ENCODE assay signal across 15 cellular contexts in the genomic region with DNA sequence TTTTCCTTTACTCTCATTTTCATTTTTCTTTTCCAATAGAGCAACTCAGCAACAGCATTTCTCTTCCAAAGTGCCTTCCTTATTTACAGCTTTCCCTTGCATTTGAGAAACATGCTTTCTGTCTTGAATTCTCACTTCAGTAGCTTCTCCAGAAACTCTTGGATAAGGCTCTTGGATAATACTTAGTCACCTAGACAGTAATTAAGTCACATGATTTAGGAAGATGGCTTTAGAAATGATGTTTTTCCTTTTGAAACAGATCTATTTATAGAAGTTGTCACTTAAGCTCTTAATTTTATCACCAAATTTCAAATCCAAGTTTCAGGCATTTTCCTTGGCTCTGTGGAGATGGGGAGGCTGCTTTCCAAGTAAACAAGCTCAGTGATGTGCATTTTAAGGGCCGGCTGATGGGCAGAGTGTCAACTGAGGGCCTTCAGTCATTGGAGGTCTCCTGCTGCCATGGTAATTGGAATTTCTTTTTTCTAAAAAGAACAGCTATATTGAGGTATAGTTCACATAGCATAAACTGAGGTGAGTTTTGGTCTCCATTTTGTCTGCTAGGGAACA.
A peak's percentile ranks its signal among the peaks of the same experiment; 100 is the strongest.
DNase-seq lines count a peak whose midpoint lies in the region; ATAC-seq, FAIRE-seq and TF ChIP-seq lines count a peak whose summit lies in the region.
"Had no signal": no experiment of that assay in that cellular context is flagged by ENCODE, and none has a peak within 500 bp of the region (broad histone marks: within the 10 kb centered on the region; RNA-seq: fewer than 3 reads in every experiment).

No MANE protein-coding gene starts in this region.

- H2AFZ ChIP-seq in K562 (ENCODE audit: low read depth, low read length), result no peak overlapping the region

- in situ Hi-C loops in K562 (cut with MboI), result no loop called here

- H3K9me1 ChIP-seq in K562 (ENCODE audit: control insufficient read depth, insufficient read depth, low read length), result no peaks in the 10 kb centered on the region

- TF ChIP-seq POLR2A in heart left ventricle (IDR thresholded peaks at IDR 0.05), result no peak
- TF ChIP-seq POLR2A in K562 (conservative IDR thresholded peaks at IDR 0.05), result no peak

- intact Hi-C loops in left ventricle myocardium inferior (cut with micrococcal nuclease) (no loop called here), heart left ventricle (cut with DNase I) (loop anchor here in 1 of 10 donors (10.0 kb wide), 1 partner anchor 285 kb away; no protein-coding TSS in a partner anchor), K562 (cut with micrococcal nuclease) (no loop called here), lower lobe of right lung (cut with DNase I) (no loop called here)
- intact Hi-C loops in activated T-helper 1 cell treated with anti-CD3 and anti-CD28 coated beads, Interleukin-12 subunit alpha, Interleukin-12 subunit beta, Interleukin-2, Interleukin-4 antibody, amounts not matched to agents 30 ng/mL and 10 ng/mL and 1 ng/mL, durations not matched to agents 14 hours and 24 hours and 36 hours (cut with micrococcal nuclease), result no loop called here

- H3K36me3 ChIP-seq in left ventricle myocardium inferior (no peaks in the 10 kb centered on the region), heart left ventricle (no peaks in the 10 kb centered on the region), K562 (ENCODE audit: control insufficient read depth, insufficient read depth, low read length) (no peaks in the 10 kb centered on the region), lower lobe of right lung (no peaks in the 10 kb centered on the region)
- H3K36me3 ChIP-seq: BLaER1 treated with 17β-estradiol and CSF1 and Interleukin-3, amounts not matched to agents 10 nM and 100 nM had no signal

- H3K4me1 ChIP-seq in left ventricle myocardium inferior, result peaks cover 14% of the 10 kb centered on the region
- peaks cover 0 to 19% (median 12%) of the 10 kb centered on the region in 12 donors for H3K4me1 ChIP-seq in heart left ventricle
- H3K4me1 ChIP-seq in K562 (replicated peaks in 1 of 2; ENCODE audit: control insufficient read depth in 2 of 2, insufficient read depth in 2 of 2, low read length in 2 of 2), result no peaks in the 10 kb centered on the region
- no peaks in the 10 kb centered on the region for H3K4me1 ChIP-seq in lower lobe of right lung

- CTCF ChIA-PET in K562 (lab: Yijun Ruan, JAX; ENCODE audit: low intra/inter-chr PET ratio), result no interaction called here

- 14 to 46% (median 31%) methylated on average over 1 of the region's 1 CpG for WGBS in heart left ventricle, 4 donors
- 0% methylated on average over 1 of the region's 1 CpG for WGBS in K562 (ENCODE audit: insufficient coverage, low coverage, missing lambda C conversion rate)

- H3K4me3 ChIP-seq in left ventricle myocardium inferior (no peak overlapping the region), heart left ventricle (no peak overlapping the region), K562 (no peak overlapping the region), lower lobe of right lung (no peak overlapping the region)
- H3K4me3 ChIP-seq: BLaER1 treated with 17β-estradiol and CSF1 and Interleukin-3, amounts not matched to agents 10 nM and 100 nM had no signal

- POLR2A ChIA-PET in K562 (lab: Yijun Ruan, JAX), result no interaction called here

- H3K4me3 Mint-ChIP-seq in activated T-helper 1 cell treated with anti-CD3 and anti-CD28 coated beads, Interleukin-12 subunit alpha, Interleukin-12 subunit beta, Interleukin-2, Interleukin-4 antibody, amounts not matched to agents 30 ng/mL and 10 ng/mL and 1 ng/mL, durations not matched to agents 14 hours and 24 hours and 36 hours, result no peak overlapping the region

- no peak overlapping the region for H3K27ac Mint-ChIP-seq in activated T-helper 1 cell treated with anti-CD3 and anti-CD28 coated beads, Interleukin-12 subunit alpha, Interleukin-12 subunit beta, Interleukin-2, Interleukin-4 antibody, amounts not matched to agents 30 ng/mL and 10 ng/mL and 1 ng/mL, durations not matched to agents 14 hours and 24 hours and 36 hours

- no peaks in the 10 kb centered on the region for H3K27me3 Mint-ChIP-seq in activated T-helper 1 cell treated with anti-CD3 and anti-CD28 coated beads, Interleukin-12 subunit alpha, Interleukin-12 subunit beta, Interleukin-2, Interleukin-4 antibody, amounts not matched to agents 30 ng/mL and 10 ng/mL and 1 ng/mL, durations not matched to agents 14 hours and 24 hours and 36 hours (ENCODE audit: insufficient read depth)

- DNase-seq in left ventricle myocardium inferior (no peak), heart left ventricle (no peak), K562 (ENCODE audit: extremely low read depth in 1 of 4, low spot score in 3 of 4) (no peak), inferior parietal cortex (ENCODE audit: extremely low spot score) (peak; percentile 55), lower lobe of right lung (no peak)
- DNase-seq in activated T-helper 1 cell treated with anti-CD3 and anti-CD28 coated beads, Interleukin-12 subunit alpha, Interleukin-12 subunit beta, Interleukin-2, Interleukin-4 antibody, amounts not matched to agents 30 ng/mL and 10 ng/mL and 1 ng/mL, durations not matched to agents 14 hours and 24 hours and 36 hours (ENCODE audit: low spot score), result no peak
- DNase-seq: DMS 273 treated with DMSO at 0.1 percent for 48 hours, EL, HCEC 1CT, NCI-H1092 treated with DMSO at 0.1 percent for 48 hours, NCI-H1694 treated with DMSO at 0.1 percent for 48 hours had no signal

- no TSS peak for BruUV-seq in K562 (replicated peaks; lab: Mats Ljungman, UMichigan)

- TF ChIP-seq RAD21 in K562 (CRISPR knock-in tag; conservative IDR thresholded peaks at IDR 0.05 in 1 of 2, IDR thresholded peaks at IDR 0.05 in 1 of 2), result no peak

- H3K9me3 ChIP-seq in left ventricle myocardium inferior (replicated peaks), result peaks cover under 1% of the 10 kb centered on the region
- H3K9me3 ChIP-seq in heart left ventricle, result no peaks in the 10 kb centered on the region
- H3K9me3 ChIP-seq in K562 (replicated peaks; ENCODE audit: control insufficient read depth, insufficient read depth, low read depth, low read length), result no peaks in the 10 kb centered on the region
- no peaks in the 10 kb centered on the region for H3K9me3 ChIP-seq in lower lobe of right lung
- H3K9me3 ChIP-seq: BLaER1 treated with 17β-estradiol and CSF1 and Interleukin-3, amounts not matched to agents 10 nM and 100 nM had no signal

- TF ChIP-seq CTCF in left ventricle myocardium inferior (IDR thresholded peaks at IDR 0.05; ENCODE audit: borderline replicate concordance), result no peak
- TF ChIP-seq CTCF in heart left ventricle (IDR thresholded peaks at IDR 0.05), result no peak
- no peak for TF ChIP-seq CTCF in K562 (IDR thresholded peaks at IDR 0.05 in 2 of 3, conservative IDR thresholded peaks at IDR 0.05 in 1 of 3; ENCODE audit: insufficient read depth in 2 of 3, low read depth in 1 of 3, low read length in 3 of 3)
- no peak for TF ChIP-seq CTCF in lower lobe of right lung (IDR thresholded peaks at IDR 0.05)

- no peak for FAIRE-seq in K562 (lab: Jason Lieb, UNC)

- peak overlapping the region; percentile 39 for H3K27ac ChIP-seq in left ventricle myocardium inferior (replicated peaks)
- H3K27ac ChIP-seq in heart left ventricle, result peak overlapping the region in 4 of 12 donors; percentile 1 to 65 (median 24)
- no peak overlapping the region for H3K27ac ChIP-seq in K562 (ENCODE audit: extremely low read depth, low read depth, low read length)
- H3K27ac ChIP-seq in temporal lobe (ENCODE audit: low read depth, low read length), result peak overlapping the region; percentile 7
- H3K27ac ChIP-seq in lower lobe of right lung, result no peak overlapping the region
- H3K27ac ChIP-seq: 22Rv1; BLaER1 treated with 17β-estradiol and CSF1 and Interleukin-3, amounts not matched to agents 10 nM and 100 nM had no signal

- no peak for ATAC-seq in heart left ventricle
- ATAC-seq in K562, result no peak
- ATAC-seq in lower lobe of right lung, result no peak
- no peak for ATAC-seq in HG02884 (IDR thresholded peaks at IDR 0.05; ENCODE audit: unreplicated experiment)

- H3K79me2 ChIP-seq in K562 (ENCODE audit: control insufficient read depth, insufficient read depth, low read length), result no peaks in the 10 kb centered on the region

- H3K4me1 Mint-ChIP-seq in activated T-helper 1 cell treated with anti-CD3 and anti-CD28 coated beads, Interleukin-12 subunit alpha, Interleukin-12 subunit beta, Interleukin-2, Interleukin-4 antibody, amounts not matched to agents 30 ng/mL and 10 ng/mL and 1 ng/mL, durations not matched to agents 14 hours and 24 hours and 36 hours (ENCODE audit: low read depth), result no peaks in the 10 kb centered on the region

- H3K27me3 ChIP-seq in left ventricle myocardium inferior (ENCODE audit: low read depth) (no peaks in the 10 kb centered on the region), heart left ventricle (no peaks in the 10 kb centered on the region), K562 (ENCODE audit: control insufficient read depth in 2 of 2, insufficient read depth in 2 of 2, low read length in 2 of 2) (no peaks in the 10 kb centered on the region; a peak in 1 of 5 replicates), lower lobe of right lung (ENCODE audit: low read depth) (no peaks in the 10 kb centered on the region)
- H3K27me3 ChIP-seq: BLaER1 treated with 17β-estradiol and CSF1 and Interleukin-3, amounts not matched to agents 10 nM and 100 nM had no signal

- no peaks in the 10 kb centered on the region for H3K36me3 Mint-ChIP-seq in activated T-helper 1 cell treated with anti-CD3 and anti-CD28 coated beads, Interleukin-12 subunit alpha, Interleukin-12 subunit beta, Interleukin-2, Interleukin-4 antibody, amounts not matched to agents 30 ng/mL and 10 ng/mL and 1 ng/mL, durations not matched to agents 14 hours and 24 hours and 36 hours (ENCODE audit: low read depth)

- no peak overlapping the region for H3K9ac ChIP-seq in K562 (ENCODE audit: insufficient read depth in 1 of 2, low read depth in 2 of 2, low read length in 2 of 2)
- H3K9ac ChIP-seq: BLaER1 treated with 17β-estradiol and CSF1 and Interleukin-3, amounts not matched to agents 10 nM and 100 nM had no signal

- no peaks in the 10 kb centered on the region for H3K9me3 Mint-ChIP-seq in activated T-helper 1 cell treated with anti-CD3 and anti-CD28 coated beads, Interleukin-12 subunit alpha, Interleukin-12 subunit beta, Interleukin-2, Interleukin-4 antibody, amounts not matched to agents 30 ng/mL and 10 ng/mL and 1 ng/mL, durations not matched to agents 14 hours and 24 hours and 36 hours

- TF ChIP-seq EP300 in K562 (IDR thresholded peaks at IDR 0.05; ENCODE audit: low read length), result no peak

- H3K4me2 ChIP-seq in K562 (ENCODE audit: insufficient read depth, low read length), result no peak overlapping the region

- H4K20me1 ChIP-seq in K562 (replicated peaks; ENCODE audit: control insufficient read depth, insufficient read depth, low read length), result no peaks in the 10 kb centered on the region
- H4K20me1 ChIP-seq: BLaER1 treated with 17β-estradiol and CSF1 and Interleukin-3, amounts not matched to agents 10 nM and 100 nM had no signal

TF ChIP-seq in K562, 482 proteins besides CTCF, POLR2A, EP300 and RAD21 (continues in another document):
- TF ChIP-seq KLF16 (IDR thresholded peaks at IDR 0.05), result no peak

Comparison
In these comparisons a context has a peak if more than half of its experiments do, and no peak if none do; other contexts are left out.
1. H3K27ac ChIP-seq: peak in left ventricle myocardium inferior (single experiment) and temporal lobe (single experiment); none in K562 (single experiment) and lower lobe of right lung (single experiment).